In the genomic region with DNA sequence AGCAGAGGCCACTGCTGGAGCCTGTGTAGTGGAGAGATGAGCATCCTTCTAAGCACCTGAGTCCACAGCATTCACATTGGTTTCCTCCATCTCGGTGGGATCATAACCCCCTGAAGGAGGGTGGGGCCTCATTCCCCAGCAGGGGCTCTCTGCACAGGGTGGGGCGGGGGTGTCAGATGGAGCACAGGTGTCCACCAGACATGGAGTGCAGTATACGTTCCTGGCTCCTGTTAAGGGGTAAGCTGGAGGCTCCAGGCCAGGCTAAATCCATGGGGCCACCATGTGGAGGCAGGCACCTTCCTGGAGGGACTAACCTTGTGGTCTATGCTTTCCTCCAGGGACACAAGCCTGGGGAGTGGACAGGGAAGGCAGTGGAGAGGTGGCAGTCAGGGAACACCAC, we compare ENCODE assay signal across 23 cellular contexts.
"Had no signal": no experiment of that assay in that cellular context is flagged by ENCODE, and none has a peak within 500 bp of the region (broad histone marks: within the 10 kb centered on the region; RNA-seq: fewer than 3 reads in every experiment).

No MANE protein-coding gene starts in this region.

- H3K4me3 ChIP-seq: esophagus muscularis mucosa, heart right ventricle, lung, prostate gland, sigmoid colon, suprapubic skin, transverse colon had no signal

- H3K36me3 ChIP-seq: esophagus muscularis mucosa, heart right ventricle, prostate gland, sigmoid colon, suprapubic skin, transverse colon had no signal

- H3K27ac ChIP-seq: esophagus muscularis mucosa, heart right ventricle, prostate gland, sigmoid colon, suprapubic skin, transverse colon had no signal

- H3K36me3 Mint-ChIP-seq: immature natural killer cell; memory B cell; naive thymus-derived CD8-positive, alpha-beta T cell; stimulated activated naive B cell treated with anti-CD40 and anti-IgM and Interleukin-4, amounts not matched to agents 10 μg/mL and 1 μg/mL and 100 μg/mL, for 72 hours had no signal

- H3K4me3 Mint-ChIP-seq: dendritic cell treated with granulocyte-macrophage colony-stimulating factor and Interleukin-4, amounts not matched to agents 40 ng/mL and 50 ng/mL, for 4 days; immature natural killer cell; memory B cell; naive thymus-derived CD8-positive, alpha-beta T cell; nephron progenitor cell; stimulated activated naive B cell treated with anti-CD40 and anti-IgM and Interleukin-4, amounts not matched to agents 10 μg/mL and 1 μg/mL and 100 μg/mL, for 72 hours; stimulated activated naive CD8-positive, alpha-beta T cell treated with anti-CD3 and anti-CD28 coated beads, Interleukin-15, Interleukin-2, amounts not matched to agents 100 ng/mL and 50 ng/mL, for 24 hours had no signal

- H3K4me1 Mint-ChIP-seq: immature natural killer cell; memory B cell; naive thymus-derived CD8-positive, alpha-beta T cell; nephron progenitor cell had no signal

- H3K27me3 ChIP-seq: sigmoid colon, suprapubic skin, transverse colon had no signal

- H3K27ac Mint-ChIP-seq: dendritic cell treated with granulocyte-macrophage colony-stimulating factor and Interleukin-4, amounts not matched to agents 40 ng/mL and 50 ng/mL, for 4 days; immature natural killer cell; memory B cell; naive thymus-derived CD8-positive, alpha-beta T cell; nephron progenitor cell; stimulated activated naive B cell treated with anti-CD40 and anti-IgM and Interleukin-4, amounts not matched to agents 10 μg/mL and 1 μg/mL and 100 μg/mL, for 72 hours; stimulated activated naive CD8-positive, alpha-beta T cell treated with anti-CD3 and anti-CD28 coated beads, Interleukin-15, Interleukin-2, amounts not matched to agents 100 ng/mL and 50 ng/mL, for 24 hours had no signal

- DNase-seq: central memory CD4-positive, alpha-beta T cell; effector CD8-positive, alpha-beta T cell; foreskin melanocyte; glutamatergic neuron; heart right ventricle; hypothalamus; immature natural killer cell; midbrain; naive thymus-derived CD8-positive, alpha-beta T cell; nephron progenitor cell; nucleus accumbens; right cardiac atrium; sigmoid colon; stimulated activated CD4-positive, alpha-beta T cell treated with anti-CD3 and anti-CD28 coated beads, Interleukin-4, amount 100 ng/mL, for 4 hours; stimulated activated naive B cell treated with anti-CD40 and anti-IgM and Interleukin-4, amounts not matched to agents 10 μg/mL and 1 μg/mL and 100 μg/mL, for 72 hours; transverse colon had no signal

- H3K27me3 Mint-ChIP-seq: dendritic cell treated with granulocyte-macrophage colony-stimulating factor and Interleukin-4, amounts not matched to agents 40 ng/mL and 50 ng/mL, for 4 days; memory B cell had no signal

- H3K9me3 Mint-ChIP-seq: dendritic cell treated with granulocyte-macrophage colony-stimulating factor and Interleukin-4, amounts not matched to agents 40 ng/mL and 50 ng/mL, for 4 days; memory B cell; naive thymus-derived CD8-positive, alpha-beta T cell; nephron progenitor cell; stimulated activated naive B cell treated with anti-CD40 and anti-IgM and Interleukin-4, amounts not matched to agents 10 μg/mL and 1 μg/mL and 100 μg/mL, for 72 hours; stimulated activated naive CD8-positive, alpha-beta T cell treated with anti-CD3 and anti-CD28 coated beads, Interleukin-15, Interleukin-2, amounts not matched to agents 100 ng/mL and 50 ng/mL, for 24 hours had no signal

- ATAC-seq: heart right ventricle; naive thymus-derived CD8-positive, alpha-beta T cell had no signal

- H3K4me1 ChIP-seq: esophagus muscularis mucosa, heart right ventricle, prostate gland, sigmoid colon, suprapubic skin, transverse colon had no signal

- H3K9me3 ChIP-seq: esophagus muscularis mucosa, heart right ventricle, prostate gland, sigmoid colon, suprapubic skin, transverse colon had no signal
